8 cellular contexts compared by ENCODE assay signal in the genomic region with DNA sequence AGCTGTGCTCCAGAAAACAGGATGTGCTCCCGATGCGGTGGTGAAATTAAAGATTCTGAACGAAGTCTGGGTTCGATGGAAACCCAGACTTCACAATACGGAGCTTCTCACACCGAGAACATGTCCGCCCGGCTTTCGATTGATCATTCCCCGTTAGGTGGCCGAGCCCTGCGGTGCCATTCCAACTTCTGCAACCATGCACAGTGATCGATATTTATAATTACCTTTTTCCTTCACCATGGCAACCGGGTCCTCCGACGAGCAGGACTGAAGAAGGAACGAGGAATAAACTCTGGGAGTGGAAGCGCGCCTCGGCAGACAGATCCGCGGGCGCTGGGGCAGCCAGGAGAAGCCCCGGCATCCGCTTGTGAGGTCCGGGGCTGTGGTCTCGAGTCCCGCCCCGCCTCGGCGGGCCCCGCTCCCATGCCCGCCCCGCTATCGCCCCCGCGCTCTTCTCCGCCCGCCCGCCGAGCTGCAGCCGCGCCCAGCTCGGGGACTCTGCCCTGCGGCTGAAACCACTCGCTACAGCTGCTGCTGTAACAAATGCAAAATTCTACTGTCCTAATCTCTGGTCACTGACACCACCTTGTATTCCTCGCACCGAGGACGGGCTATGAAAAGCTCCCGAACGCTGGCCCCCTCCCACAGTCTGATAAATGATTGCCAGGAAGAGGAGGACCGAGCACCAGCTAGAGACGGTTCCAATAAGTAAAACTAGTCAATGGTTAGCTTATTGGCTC. TPM values are rescaled to one million over a fixed set of nuclear protein-coding genes. Genes with fewer than 3 reads are reported as not detected.
A peak's percentile ranks its signal among the peaks of the same experiment; 100 is the strongest.
DNase-seq lines count a peak whose midpoint lies in the region; ATAC-seq, FAIRE-seq and TF ChIP-seq lines count a peak whose summit lies in the region.

No MANE protein-coding gene starts in this region.

- peak overlapping the region; percentile 69 for H3K4me3 ChIP-seq in CD4-positive, CD25-positive, alpha-beta regulatory T cell (ENCODE audit: low read depth, low read length)
- peak overlapping the region; percentile 82 for H3K4me3 ChIP-seq in endodermal cell (ENCODE audit: low read length)
- H3K4me3 ChIP-seq in mucosa of descending colon = no peak overlapping the region
- peak overlapping the region; percentile 79 for H3K4me3 ChIP-seq in thoracic aorta

- peak overlapping the region; percentile 36 for H3K9ac ChIP-seq in endodermal cell (ENCODE audit: extremely low read depth, low read length, poor library complexity, severe bottlenecking)

- H3K27ac ChIP-seq in CD4-positive, CD25-positive, alpha-beta regulatory T cell (ENCODE audit: insufficient read depth, low read length, poor library complexity, severe bottlenecking) = no peak overlapping the region
- H3K27ac ChIP-seq in endodermal cell (ENCODE audit: low read depth, low read length) (no peak overlapping the region), thoracic aorta (peak overlapping the region in 1 of 2 donors; percentile 9)

- peak overlapping the region; percentile 81 to 94 (median 88) for H3K4me3 Mint-ChIP-seq in CD4-positive, CD25-positive, alpha-beta regulatory T cell
- H3K4me3 Mint-ChIP-seq in endodermal cell = peak overlapping the region; percentile 67

- peak in 2 of 3 donors; percentile 4 to 45 for DNase-seq in CD4-positive, CD25-positive, alpha-beta regulatory T cell
- DNase-seq in activated CD4-positive, CD25-positive, alpha-beta regulatory T cell treated with anti-CD3 and anti-CD28 coated beads, Interleukin-2, amount 50 U/mL, for 72 hours = peak; percentile 37
- DNase-seq in endodermal cell = peak; percentile 82
- peak; percentile 56 to 68 (median 64) for DNase-seq in mucosa of descending colon
- no peak for DNase-seq in thoracic aorta (ENCODE audit: low spot score)
- no peak for DNase-seq in urothelium cell line (ENCODE audit: low spot score)

- peak; percentile 57 to 58 for ATAC-seq in CD4-positive, CD25-positive, alpha-beta regulatory T cell (ENCODE audit: low read depth in 2 of 2)
- ATAC-seq in GM19351 (IDR thresholded peaks at IDR 0.05; ENCODE audit: unreplicated experiment) (peak; percentile 64), HG03439 (IDR thresholded peaks at IDR 0.05; ENCODE audit: unreplicated experiment) (peak; percentile 49), mucosa of descending colon (peak; percentile 81), thoracic aorta (ENCODE audit: insufficient number of reproducible peaks, low FRiP score, low read depth) (no peak)

- intact Hi-C loops in mucosa of descending colon (cut with DNase I, micrococcal nuclease) = no loop called here

- no peaks in the 10 kb centered on the region for H3K9me3 Mint-ChIP-seq in CD4-positive, CD25-positive, alpha-beta regulatory T cell
- no peaks in the 10 kb centered on the region for H3K9me3 Mint-ChIP-seq in endodermal cell

- no peaks in the 10 kb centered on the region for H3K27me3 ChIP-seq in CD4-positive, CD25-positive, alpha-beta regulatory T cell (ENCODE audit: control insufficient read depth, insufficient read depth, low read length)
- H3K27me3 ChIP-seq in endodermal cell (ENCODE audit: control insufficient read depth, insufficient read depth, low read length, poor library complexity, severe bottlenecking) (peaks cover 49% of the 10 kb centered on the region), thoracic aorta (replicated peaks; ENCODE audit: insufficient read depth) (no peaks in the 10 kb centered on the region)

- 3 to 10% methylated on average over 15 to 53 of the region's 53 CpGs for WGBS in endodermal cell (ENCODE audit: insufficient coverage in 1 of 2, insufficient read length in 1 of 2), 2 experiments

- peaks cover 14% of the 10 kb centered on the region for H3K4me1 ChIP-seq in CD4-positive, CD25-positive, alpha-beta regulatory T cell (ENCODE audit: control insufficient read depth, insufficient read depth, low read length, poor library complexity, severe bottlenecking)
- H3K4me1 ChIP-seq in endodermal cell (ENCODE audit: control insufficient read depth, insufficient read depth, low read length) = peaks cover 4% of the 10 kb centered on the region
- no peaks in the 10 kb centered on the region for H3K4me1 ChIP-seq in mucosa of descending colon (ENCODE audit: low read depth)
- peaks cover 21 to 37% of the 10 kb centered on the region in 2 donors for H3K4me1 ChIP-seq in thoracic aorta (ENCODE audit: control insufficient read depth in 1 of 2, low read depth in 2 of 2)

- TF ChIP-seq CTCF in endodermal cell (conservative IDR thresholded peaks at IDR 0.05) = no peak
- no peak for TF ChIP-seq CTCF in mucosa of descending colon (IDR thresholded peaks at IDR 0.05)
- TF ChIP-seq CTCF in thoracic aorta (IDR thresholded peaks at IDR 0.05) = peak; percentile 17

- H3K9me3 ChIP-seq in CD4-positive, CD25-positive, alpha-beta regulatory T cell (ENCODE audit: control insufficient read depth in 2 of 2, low read length in 2 of 2) = no peaks in the 10 kb centered on the region
- H3K9me3 ChIP-seq in endodermal cell (ENCODE audit: control insufficient read depth, low read length) = no peaks in the 10 kb centered on the region
- H3K9me3 ChIP-seq in mucosa of descending colon = no peaks in the 10 kb centered on the region
- no peaks in the 10 kb centered on the region for H3K9me3 ChIP-seq in thoracic aorta

- peaks cover 4% of the 10 kb centered on the region for H3K36me3 Mint-ChIP-seq in CD4-positive, CD25-positive, alpha-beta regulatory T cell
- no peaks in the 10 kb centered on the region for H3K36me3 Mint-ChIP-seq in endodermal cell (ENCODE audit: low read depth)

- FAIRE-seq in urothelium cell line (lab: Jason Lieb, UNC) = no peak

- H3K4me1 Mint-ChIP-seq in CD4-positive, CD25-positive, alpha-beta regulatory T cell = peaks cover 13 to 38% (median 24%) of the 10 kb centered on the region in 4 donors
- H3K4me1 Mint-ChIP-seq in endodermal cell = peaks cover 21% of the 10 kb centered on the region

- H3K36me3 ChIP-seq in CD4-positive, CD25-positive, alpha-beta regulatory T cell (ENCODE audit: control insufficient read depth, insufficient read depth, low read length) = peaks cover 3% of the 10 kb centered on the region
- no peaks in the 10 kb centered on the region for H3K36me3 ChIP-seq in endodermal cell (ENCODE audit: control insufficient read depth, insufficient read depth, low read length)
- H3K36me3 ChIP-seq in mucosa of descending colon (ENCODE audit: low read depth) = no peaks in the 10 kb centered on the region
- no peaks in the 10 kb centered on the region for H3K36me3 ChIP-seq in thoracic aorta

- peaks cover 23% of the 10 kb centered on the region for H3K27me3 Mint-ChIP-seq in CD4-positive, CD25-positive, alpha-beta regulatory T cell
- peaks cover 59% of the 10 kb centered on the region for H3K27me3 Mint-ChIP-seq in endodermal cell (ENCODE audit: insufficient read depth)

- peak overlapping the region in 2 of 3 donors; percentile 14 to 63 for H3K27ac Mint-ChIP-seq in CD4-positive, CD25-positive, alpha-beta regulatory T cell
- H3K27ac Mint-ChIP-seq in endodermal cell = no peak overlapping the region

RNA-seq across cellular contexts. Expression of gene ABLIM1, which starts 26.2 kb away (rescaled TPM):
- 131 TPM for total RNA-seq in CD4-positive, CD25-positive, alpha-beta regulatory T cell
- polyA plus RNA-seq in CD4-positive, CD25-positive, alpha-beta regulatory T cell = 100 to 1,000 TPM; 101 to 138 (median 129) TPM
- total RNA-seq in endodermal cell = 10 to 100 TPM; 39.3 to 49.3 TPM
- polyA plus RNA-seq in endodermal cell (2013, experiment 1 of 2) = 45.2 TPM
- 52.5 TPM for polyA plus RNA-seq in endodermal cell (2013, experiment 2 of 2)
- 100 to 1,000 TPM in 2 of 3 donors, 10 to 100 TPM in 1; 67.1 to 122 (median 103) TPM for total RNA-seq in mucosa of descending colon
- total RNA-seq in thoracic aorta = 100 to 1,000 TPM in 1 of 2 donors, 10 to 100 TPM in 1; 47.5 to 111 TPM

Comparison
In these comparisons a context has a peak if more than half of its experiments do, and no peak if none do; other contexts are left out.
1. DNase-seq: peak in CD4-positive, CD25-positive, alpha-beta regulatory T cell (2 of 3), activated CD4-positive, CD25-positive, alpha-beta regulatory T cell treated with anti-CD3 and anti-CD28 coated beads, Interleukin-2, amount 50 U/mL, for 72 hours (single experiment), endodermal cell (single experiment) and mucosa of descending colon (3 of 3); none in thoracic aorta (single experiment) and urothelium cell line (single experiment).